In the genomic region with DNA sequence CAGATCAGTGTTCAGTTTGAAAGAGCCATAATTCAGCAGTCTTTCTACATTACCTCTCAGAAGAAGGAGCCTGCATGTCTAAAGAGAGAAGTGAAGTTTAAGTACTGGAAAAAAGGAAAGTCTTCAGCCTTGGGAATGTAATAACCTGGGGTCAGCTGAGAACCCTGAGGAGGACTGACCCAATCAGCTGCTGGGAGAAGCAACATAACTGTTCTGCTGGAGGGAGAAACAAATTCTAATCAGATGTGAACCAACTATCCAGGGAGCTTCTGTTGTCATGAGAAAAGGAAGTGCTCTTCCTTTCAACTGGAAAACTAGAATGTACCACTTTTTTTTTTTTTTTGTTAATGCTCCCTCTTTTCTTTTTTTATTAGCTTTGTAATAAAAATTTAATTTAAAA, we compare ENCODE assay signal across 23 cellular contexts.
A peak's percentile ranks its signal among the peaks of the same experiment; 100 is the strongest.
DNase-seq lines count a peak whose midpoint lies in the region; ATAC-seq, FAIRE-seq and TF ChIP-seq lines count a peak whose summit lies in the region.
"Had no signal": no experiment of that assay in that cellular context is flagged by ENCODE, and none has a peak within 500 bp of the region (broad histone marks: within the 10 kb centered on the region; RNA-seq: fewer than 3 reads in every experiment).

No MANE protein-coding gene starts in this region.

- H3K79me2 ChIP-seq in H1 (ENCODE audit: control insufficient read depth in 1 of 2, insufficient read depth in 2 of 2, low read length in 2 of 2) = no peaks in the 10 kb centered on the region
- H3K79me2 ChIP-seq in mammary epithelial cell (ENCODE audit: insufficient read depth, low read length) = no peaks in the 10 kb centered on the region

- in situ Hi-C loops in IMR-90 (cut with MboI; ENCODE audit: low sequenced_read_pairs) (no loop called here), mammary epithelial cell (cut with MboI; ENCODE audit: low sequenced_read_pairs in 2 of 2) (no loop called here)

- H3K27me3 Mint-ChIP-seq in HFFc6 (ENCODE audit: insufficient read depth) = no peaks in the 10 kb centered on the region

- H3K9ac ChIP-seq in IMR-90 (ENCODE audit: low read depth, low read length) (peak overlapping the region; percentile 50), H1 (replicated peaks in 1 of 4; ENCODE audit: extremely low read depth in 1 of 4, low read depth in 3 of 4, low read length in 3 of 4) (no peak overlapping the region), mammary epithelial cell (ENCODE audit: insufficient read depth, low read length) (no peak overlapping the region)

- H3K4me3 Mint-ChIP-seq in HFFc6 = no peak overlapping the region
- H3K4me3 Mint-ChIP-seq: activated CD4-positive, alpha-beta memory T cell treated with anti-CD3 and anti-CD28 coated beads for 36 hours had no signal

- peaks cover 24% of the 10 kb centered on the region for H3K4me1 Mint-ChIP-seq in HFFc6 (ENCODE audit: low read depth)

- TF ChIP-seq CTCF in IMR-90 (conservative IDR thresholded peaks at IDR 0.05; ENCODE audit: low read depth, low read length) (no peak), H1 (IDR thresholded peaks at IDR 0.05; ENCODE audit: control extremely low read depth in 1 of 3, insufficient read depth in 1 of 3, low read depth in 1 of 3, low read length in 3 of 3) (no peak), mammary epithelial cell (conservative IDR thresholded peaks at IDR 0.05 in 1 of 2, IDR thresholded peaks at IDR 0.05 in 1 of 2; ENCODE audit: extremely low read depth in 1 of 2, insufficient read depth in 1 of 2, low read depth in 1 of 2, low read length in 2 of 2) (no peak), HFFc6 (IDR thresholded peaks at IDR 0.05) (no peak), esophagus muscularis mucosa (IDR thresholded peaks at IDR 0.05) (no peak)

- H2BK120ac ChIP-seq in IMR-90 (ENCODE audit: low read depth, low read length) = peak overlapping the region; percentile 96
- H2BK120ac ChIP-seq in H1 (replicated peaks; ENCODE audit: low read depth, low read length) = no peak overlapping the region

- H3K4me1 ChIP-seq in IMR-90 (ENCODE audit: control insufficient read depth, insufficient read depth, low read length) (peaks cover 9% of the 10 kb centered on the region), H1 (replicated peaks in 1 of 4; ENCODE audit: control insufficient read depth in 3 of 4, insufficient read depth in 4 of 4, low read length in 3 of 4) (no peaks in the 10 kb centered on the region), mammary epithelial cell (ENCODE audit: insufficient read depth, low read length) (no peaks in the 10 kb centered on the region), esophagus muscularis mucosa (peaks cover 0 to 25% (median 8%) of the 10 kb centered on the region in 4 donors)
- H3K4me1 ChIP-seq: foreskin keratinocyte had no signal

- H4K20me1 ChIP-seq in IMR-90 (ENCODE audit: insufficient read depth, low read length) (no peaks in the 10 kb centered on the region), H1 (replicated peaks in 1 of 2; ENCODE audit: control insufficient read depth in 1 of 2, insufficient read depth in 2 of 2, low read length in 2 of 2) (no peaks in the 10 kb centered on the region), mammary epithelial cell (ENCODE audit: insufficient read depth, low read length) (no peaks in the 10 kb centered on the region)

- peak overlapping the region; percentile 77 for H4K5ac ChIP-seq in IMR-90 (ENCODE audit: low read depth, low read length)
- no peak overlapping the region for H4K5ac ChIP-seq in H1 (ENCODE audit: insufficient read length, low read depth, low read length)

- no peaks in the 10 kb centered on the region for H3K23me2 ChIP-seq in H1 (ENCODE audit: low read depth, low read length)

- H2AFZ ChIP-seq in IMR-90 (replicated peaks; ENCODE audit: low read length, poor library complexity) (peak overlapping the region; percentile 84), H1 (ENCODE audit: low read length) (peak overlapping the region; percentile 64; the same call in 1 of the 2 replicates), mammary epithelial cell (ENCODE audit: low read depth, low read length) (no peak overlapping the region)

- no peak for TF ChIP-seq RAD21 in IMR-90 (IDR thresholded peaks at IDR 0.05; ENCODE audit: low read length)
- TF ChIP-seq RAD21 in H1 (IDR thresholded peaks at IDR 0.05 in 1 of 2, conservative IDR thresholded peaks at IDR 0.05 in 1 of 2; ENCODE audit: low read depth in 2 of 2, low read length in 2 of 2) = no peak

- peak overlapping the region; percentile 96 for H4K91ac ChIP-seq in IMR-90 (ENCODE audit: insufficient read depth, low read depth, low read length)
- no peak overlapping the region for H4K91ac ChIP-seq in H1 (replicated peaks; ENCODE audit: insufficient read length, low read length)

- no peak for FAIRE-seq in H1 (lab: Jason Lieb, UNC)
- FAIRE-seq: GM18507 had no signal

- H2BK15ac ChIP-seq in IMR-90 (ENCODE audit: low read depth, low read length) (peak overlapping the region; percentile 78; the same call in 1 of the 3 replicates), H1 (ENCODE audit: low read length) (no peak overlapping the region)

- H3K4me2 ChIP-seq in IMR-90 (ENCODE audit: low read depth, low read length) = peak overlapping the region; percentile 68
- H3K4me2 ChIP-seq in H1 (ENCODE audit: insufficient read depth in 1 of 2, low read depth in 2 of 2, low read length in 2 of 2) = no peak overlapping the region
- H3K4me2 ChIP-seq in mammary epithelial cell (ENCODE audit: insufficient read depth, low read depth, low read length) = no peak overlapping the region

- peak; percentile 56 for ATAC-seq in IMR-90 (ENCODE audit: low read depth)
- ATAC-seq: foreskin keratinocyte had no signal

- no peak overlapping the region for H3K4me3 ChIP-seq in IMR-90 (ENCODE audit: insufficient read depth, low read depth, low read length)
- no peak overlapping the region for H3K4me3 ChIP-seq in H1 (ENCODE audit: extremely low read depth in 1 of 4, insufficient read depth in 2 of 4, low read depth in 3 of 4, low read length in 4 of 4)
- H3K4me3 ChIP-seq in mammary epithelial cell (replicated peaks in 1 of 3; ENCODE audit: insufficient read depth in 1 of 3, low read depth in 2 of 3, low read length in 3 of 3) = no peak overlapping the region
- H3K4me3 ChIP-seq in esophagus muscularis mucosa = no peak overlapping the region
- H3K4me3 ChIP-seq: coronary artery, thoracic aorta had no signal

- H3K36me3 ChIP-seq in IMR-90 (ENCODE audit: control insufficient read depth, insufficient read depth, low read length) (no peaks in the 10 kb centered on the region), H1 (ENCODE audit: control insufficient read depth in 2 of 4, insufficient read depth in 4 of 4, low read length in 3 of 4) (no peaks in the 10 kb centered on the region; a peak in 2 of 8 replicates), mammary epithelial cell (ENCODE audit: insufficient read depth, low read length) (no peaks in the 10 kb centered on the region), esophagus muscularis mucosa (no peaks in the 10 kb centered on the region)
- H3K36me3 ChIP-seq: thoracic aorta had no signal

- H2BK20ac ChIP-seq in IMR-90 (ENCODE audit: low read depth, low read length) = peak overlapping the region; percentile 99
- no peak overlapping the region for H2BK20ac ChIP-seq in H1 (ENCODE audit: low read length)

- peak overlapping the region; percentile 97 for H3K14ac ChIP-seq in IMR-90 (replicated peaks; ENCODE audit: low read depth, low read length)
- no peak overlapping the region for H3K14ac ChIP-seq in H1 (ENCODE audit: insufficient read length)

- H2AK5ac ChIP-seq in IMR-90 (ENCODE audit: low read depth, low read length) (no peak overlapping the region), H1 (ENCODE audit: low read depth, low read length) (no peak overlapping the region)

- TF ChIP-seq EP300 in H1 (IDR thresholded peaks at IDR 0.05; ENCODE audit: borderline replicate concordance in 1 of 2, low read depth in 2 of 2, low read length in 2 of 2) (no peak), esophagus muscularis mucosa (IDR thresholded peaks at IDR 0.05) (no peak)

- H4K8ac ChIP-seq in IMR-90 (ENCODE audit: low read depth in 2 of 2, low read length in 2 of 2) (peak overlapping the region; percentile 38 to 96; a peak in 3 of 4 replicates), H1 (ENCODE audit: extremely low read depth, insufficient read depth, low read length) (no peak overlapping the region)

- H3K9me3 ChIP-seq in IMR-90 (ENCODE audit: control insufficient read depth, insufficient read depth, low read length) = no peaks in the 10 kb centered on the region
- H3K9me3 ChIP-seq in H1 (ENCODE audit: insufficient read depth in 2 of 2, low read depth in 1 of 2, low read length in 1 of 2) = peaks cover 6 to 7% of the 10 kb centered on the region in 2 experiments; a peak in 2 of 4 replicates
- no peaks in the 10 kb centered on the region for H3K9me3 ChIP-seq in mammary epithelial cell (replicated peaks; ENCODE audit: insufficient read depth, low read length)
- no peaks in the 10 kb centered on the region for H3K9me3 ChIP-seq in esophagus muscularis mucosa
- H3K9me3 ChIP-seq: thoracic aorta had no signal

- no peaks in the 10 kb centered on the region for H3K36me3 Mint-ChIP-seq in HFFc6 (ENCODE audit: low read depth)
- H3K36me3 Mint-ChIP-seq: activated CD4-positive, alpha-beta memory T cell treated with anti-CD3 and anti-CD28 coated beads for 36 hours had no signal

- dilution Hi-C loops in IMR-90 (cut with HindIII; ENCODE audit: low sequenced_read_pairs, unreplicated experiment) (no loop called here), mammary epithelial cell (cut with HindIII; ENCODE audit: low sequenced_read_pairs) (no loop called here)

- POLR2A ChIA-PET in IMR-90 (lab: Charles Lee; ENCODE audit: unreplicated experiment) (interaction anchor here (0.6 to 0.9 kb wide), 3 partner anchors 24 to 64 kb away, joined by 3 to 5 read pairs (median 4); partner anchors contain the start of gene PDE5A), H1 (lab: Charles Lee; ENCODE audit: partially characterized antibody) (no interaction called here)

- peak overlapping the region; percentile 71 for H2AK9ac ChIP-seq in IMR-90 (replicated peaks; ENCODE audit: low read depth, low read length, poor library complexity)

- no TSS peak for BruUV-seq in IMR-90 (replicated peaks; lab: Mats Ljungman, UMichigan)
- BruUV-seq in mammary epithelial cell (replicated peaks; lab: Mats Ljungman, UMichigan) = no TSS peak

- peaks cover 4% of the 10 kb centered on the region; the same call in 1 of the 2 replicates for H3K9me1 ChIP-seq in IMR-90 (ENCODE audit: insufficient read depth, low read length)

- H3K18ac ChIP-seq in IMR-90 (ENCODE audit: low read depth, low read length) (peak overlapping the region; percentile 90), H1 (ENCODE audit: extremely low read depth, low read length) (no peak overlapping the region)

- H3K4ac ChIP-seq in IMR-90 (ENCODE audit: low read depth, low read length) = peak overlapping the region; percentile 92; the same call in 1 of the 2 replicates
- H3K4ac ChIP-seq in H1 (replicated peaks; ENCODE audit: insufficient read length, low read depth, low read length) = no peak overlapping the region

- H3K9me3 Mint-ChIP-seq in HFFc6 = no peaks in the 10 kb centered on the region

- TF ChIP-seq POLR2A in IMR-90 (IDR thresholded peaks at IDR 0.05; ENCODE audit: low read depth, low read length) = no peak
- no peak for TF ChIP-seq POLR2A in H1 (IDR thresholded peaks at IDR 0.05; ENCODE audit: control extremely low read depth in 1 of 2, low read depth in 2 of 2, low read length in 2 of 2)
- no peak for TF ChIP-seq POLR2A in esophagus muscularis mucosa (IDR thresholded peaks at IDR 0.05; ENCODE audit: low read depth)

- H3K27ac ChIP-seq in IMR-90 (ENCODE audit: insufficient read depth, low read length) (peak overlapping the region; percentile 60; the same call in 1 of the 2 replicates), H1 (ENCODE audit: low read depth, low read length) (no peak overlapping the region), mammary epithelial cell (ENCODE audit: insufficient read depth, low read depth, low read length) (no peak overlapping the region), esophagus muscularis mucosa (replicated peaks in 1 of 4) (peak overlapping the region in 1 of 4 donors; percentile 10)
- H3K27ac ChIP-seq: coronary artery, foreskin keratinocyte, VCaP had no signal

- H3K56ac ChIP-seq in IMR-90 (ENCODE audit: extremely low read depth, insufficient read depth, low read length) (peak overlapping the region; percentile 57; the same call in 1 of the 2 replicates), H1 (replicated peaks; ENCODE audit: insufficient read length, low read depth, low read length) (no peak overlapping the region)

- peak overlapping the region; percentile 76 for H2BK5ac ChIP-seq in IMR-90 (ENCODE audit: low read depth, low read length, poor library complexity, severe bottlenecking)
- H2BK5ac ChIP-seq in H1 (ENCODE audit: low read depth, low read length) = no peak overlapping the region

- intact Hi-C loops in IMR-90 (cut with micrococcal nuclease) = loop anchor here (2.0 kb wide), 2 partner anchors 42 to 64 kb away; partner anchors contain the start of gene PDE5A
- intact Hi-C loops in mammary epithelial cell (cut with micrococcal nuclease) = loop anchor here (2.0 kb wide), 1 partner anchor 64 kb away; the partner anchor contains the start of gene PDE5A
- intact Hi-C loops in esophagus muscularis mucosa (cut with DNase I) = loop anchor here (10.0 kb wide), 2 partner anchors 92 to 352 kb away; no protein-coding TSS in a partner anchor

- no peak overlapping the region for H3K27ac Mint-ChIP-seq in HFFc6
- H3K27ac Mint-ChIP-seq: activated CD4-positive, alpha-beta memory T cell treated with anti-CD3 and anti-CD28 coated beads for 36 hours had no signal

- H3K79me1 ChIP-seq in IMR-90 (ENCODE audit: low read depth in 1 of 2, low read length in 2 of 2) (0 out of 4 replicates have a peak, but pooled peaks cover 0 to 4% of the 10 kb centered on the region in 2 experiments), H1 (ENCODE audit: low read depth, low read length) (no peaks in the 10 kb centered on the region)

- no peak overlapping the region for H2BK12ac ChIP-seq in H1 (ENCODE audit: low read depth, low read length)

- H3K27me3 ChIP-seq in IMR-90 (ENCODE audit: control insufficient read depth, insufficient read depth, low read length) (no peaks in the 10 kb centered on the region), H1 (replicated peaks in 1 of 4; ENCODE audit: control insufficient read depth in 3 of 4, extremely low read depth in 1 of 4, insufficient read depth in 3 of 4, low read length in 3 of 4) (no peaks in the 10 kb centered on the region), mammary epithelial cell (ENCODE audit: insufficient read depth, low read length) (no peaks in the 10 kb centered on the region), esophagus muscularis mucosa (no peaks in the 10 kb centered on the region)
- H3K27me3 ChIP-seq: foreskin keratinocyte had no signal

- H3K23ac ChIP-seq in IMR-90 (ENCODE audit: low read depth, low read length) (peak overlapping the region; percentile 95; the same call in 1 of the 2 replicates), H1 (ENCODE audit: insufficient read length) (no peak overlapping the region)

- DNase-seq in AG08396 (ENCODE audit: low spot score) (peak; percentile 21), IMR-90 (peak; percentile 55), H1 (ENCODE audit: low read depth in 1 of 2, low spot score in 2 of 2) (no peak), myocyte (ENCODE audit: low read depth) (peak; percentile 22), mammary epithelial cell (no peak), HFFc6 (no peak), esophagus muscularis mucosa (ENCODE audit: extremely low spot score) (no peak), cerebellar cortex (ENCODE audit: low spot score) (no peak)
- DNase-seq: activated CD4-positive, alpha-beta memory T cell treated with anti-CD3 and anti-CD28 coated beads for 36 hours; activated naive CD4-positive, alpha-beta T cell treated with Interleukin-2 at 50 U/mL for 16 hours; COR-L47; foreskin keratinocyte; Kasumi-1; kidney glomerular epithelial cell; NCI-H1105 treated with DMSO at 0.1 percent for 48 hours; NCI-H2107; NCI-H524; SHP77; stimulated activated CD4-positive, alpha-beta T cell treated with anti-CD3 and anti-CD28 coated beads, Interleukin-15, amount 100 ng/mL, for 24 hours had no signal

- CTCF ChIA-PET in IMR-90 (lab: Yijun Ruan, JAX) = interaction anchor here (0.6 to 0.8 kb wide), 4 partner anchors 40 to 856 kb away, joined by 4 to 9 read pairs (median 5); partner anchors contain the start of gene PDE5A
- CTCF ChIA-PET in H1 (lab: Charles Lee; ENCODE audit: partially characterized antibody) = interaction anchor here (0.6 kb wide), 1 partner anchor 100 kb away, joined by 4 read pairs; no protein-coding TSS in a partner anchor
- CTCF ChIA-PET in mammary epithelial cell (lab: Charles Lee; ENCODE audit: low non-redundant PET) = no interaction called here

Comparison
In these comparisons a context has a peak if more than half of its experiments do, and no peak if none do; other contexts are left out.
1. DNase-seq: peak in AG08396 (single experiment), IMR-90 (single experiment) and myocyte (single experiment); none in H1 (0 of 2), mammary epithelial cell (single experiment), HFFc6 (single experiment), esophagus muscularis mucosa (single experiment) and cerebellar cortex (single experiment).